ENCODE assay signal across 17 cellular contexts in the genomic region with DNA sequence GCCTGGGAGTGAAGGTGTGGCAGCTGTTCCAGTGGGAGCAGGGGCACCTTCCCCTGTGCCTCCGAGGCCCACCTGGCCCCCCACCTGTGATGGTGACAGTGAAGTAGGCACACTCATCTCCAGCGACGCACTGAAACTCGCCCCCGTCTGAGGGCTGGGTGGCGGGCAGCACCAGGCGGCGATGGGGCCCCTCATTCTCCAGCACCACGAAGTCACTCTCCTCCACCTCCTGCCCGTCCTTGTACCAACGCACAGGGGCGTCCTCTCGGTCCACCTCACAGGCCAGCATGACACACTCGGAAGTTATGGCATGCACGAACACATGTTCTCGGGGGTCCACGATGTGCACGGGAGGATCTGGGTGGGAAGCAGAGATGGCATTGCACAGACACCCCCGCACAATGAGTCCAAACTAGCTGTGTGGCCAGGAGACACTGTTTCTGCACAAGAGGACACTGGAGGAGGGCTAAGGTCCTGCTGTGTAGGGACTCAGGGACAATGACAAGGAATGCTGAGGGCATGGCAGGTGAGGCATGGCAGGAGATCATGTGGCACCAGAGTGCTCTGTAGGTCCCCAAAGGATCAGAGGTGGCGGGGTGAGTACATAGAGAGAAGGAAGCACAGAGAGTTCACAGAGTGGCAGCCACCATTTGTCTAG. TPM values are rescaled to one million over a fixed set of nuclear protein-coding genes. Genes with fewer than 3 reads are reported as not detected.
DNase-seq lines count a peak whose midpoint lies in the region; FAIRE-seq and TF ChIP-seq lines count a peak whose summit lies in the region.
"Had no signal": no experiment of that assay in that cellular context is flagged by ENCODE, and none has a peak within 500 bp of the region (broad histone marks: within the 10 kb centered on the region; RNA-seq: fewer than 3 reads in every experiment).

No MANE protein-coding gene starts in this region.

- 0 out of 2 replicates have a peak, but pooled peaks cover 2% of the 10 kb centered on the region for H3K79me1 ChIP-seq in H1 (ENCODE audit: low read depth, low read length)
- H3K79me1 ChIP-seq in neuronal stem cell (ENCODE audit: low read depth, low read length), result peaks cover 2% of the 10 kb centered on the region

- no peak overlapping the region for H3K56ac ChIP-seq in H1 (replicated peaks; ENCODE audit: insufficient read length, low read depth, low read length)

- H4K91ac ChIP-seq in H1 (replicated peaks; ENCODE audit: insufficient read length, low read length) (peak overlapping the region; percentile 63), neuronal stem cell (ENCODE audit: low read depth, low read length, poor library complexity) (no peak overlapping the region)

- H2BK120ac ChIP-seq in H1 (replicated peaks; ENCODE audit: low read depth, low read length), result no peak overlapping the region
- no peak overlapping the region for H2BK120ac ChIP-seq in neuronal stem cell (ENCODE audit: low read depth, low read length)

- H3K9ac ChIP-seq in H1 (replicated peaks in 1 of 4; ENCODE audit: extremely low read depth in 1 of 4, low read depth in 3 of 4, low read length in 3 of 4), result no peak overlapping the region
- H3K9ac ChIP-seq in neuronal stem cell (ENCODE audit: low read depth, low read length, poor library complexity), result peak overlapping the region; percentile 6

- CTCF ChIA-PET in HEK293 (lab: Yijun Ruan, JAX), result interaction anchor here (0.6 kb wide), 1 partner anchor 117 kb away, joined by 3 read pairs; no protein-coding TSS in a partner anchor
- CTCF ChIA-PET in H1 (lab: Charles Lee; ENCODE audit: partially characterized antibody), result interaction anchor here (1.2 to 19.7 kb wide), 9 partner anchors 13 to 159 kb away, joined by 3 to 293 read pairs (median 51); partner anchors contain the start of genes CHPF, STK11IP and TMEM198
- CTCF ChIA-PET in activated CD4-positive, alpha-beta T cell treated with anti-CD3 and anti-CD28 coated beads, Interleukin-2, amount 10 ng/mL, durations not matched to agents 7 days and 5 days (lab: Charles Lee), result interaction anchor here (0.9 to 1.5 kb wide), 3 partner anchors 22 to 28 kb away, joined by 3 to 4 read pairs (median 3); no protein-coding TSS in a partner anchor

- H3K27me3 ChIP-seq in H1 (replicated peaks in 1 of 4; ENCODE audit: control insufficient read depth in 3 of 4, extremely low read depth in 1 of 4, insufficient read depth in 3 of 4, low read length in 3 of 4) (no peaks in the 10 kb centered on the region), neuronal stem cell (ENCODE audit: control insufficient read depth in 3 of 3, insufficient read depth in 3 of 3, low read depth in 1 of 3, low read length in 3 of 3) (no peaks in the 10 kb centered on the region)

- H3K9me3 ChIP-seq in HEK293 (ENCODE audit: control insufficient read depth, insufficient read depth, low read depth, low read length) (no peaks in the 10 kb centered on the region), H1 (ENCODE audit: insufficient read depth in 2 of 2, low read depth in 1 of 2, low read length in 1 of 2) (peaks cover 0 to 8% of the 10 kb centered on the region in 2 experiments; a peak in 1 of 4 replicates), neuronal stem cell (replicated peaks in 1 of 2; ENCODE audit: control insufficient read depth in 2 of 2, insufficient read depth in 1 of 2, low read depth in 1 of 2, low read length in 2 of 2) (peaks cover 0 to 2% of the 10 kb centered on the region in 2 donors)

- H2AFZ ChIP-seq in H1 (ENCODE audit: low read length) (no peak overlapping the region), neuronal stem cell (ENCODE audit: low read length) (no peak overlapping the region)

- H3K23ac ChIP-seq in H1 (ENCODE audit: insufficient read length) (no peak overlapping the region), neuronal stem cell (ENCODE audit: low read depth, low read length, poor library complexity) (peak overlapping the region; percentile 69)

- TF ChIP-seq RAD21 in H1 (IDR thresholded peaks at IDR 0.05 in 1 of 2, conservative IDR thresholded peaks at IDR 0.05 in 1 of 2; ENCODE audit: low read depth in 2 of 2, low read length in 2 of 2), result no peak

- WGBS in H1 (ENCODE audit: extremely low coverage in 1 of 2, insufficient coverage in 1 of 2, insufficient read length in 1 of 2, insufficient replicate concordance in 2 of 2, low coverage in 1 of 2, low lambda C conversion rate in 2 of 2, missing lambda C conversion rate in 1 of 2), 2 experiments, result 95% methylated on average over 19 of the region's 20 CpGs; no CpG with 5 or more reads in 1 of the 2 experiments
- no CpG with 5 or more reads among the region's 20 CpGs for WGBS in neuronal stem cell (ENCODE audit: extremely low coverage in 2 of 2, insufficient read length in 2 of 2, insufficient replicate concordance in 1 of 2), 2 donors

- H2BK20ac ChIP-seq in H1 (ENCODE audit: low read length), result peak overlapping the region; percentile 100; the same call in 1 of the 2 replicates

- FAIRE-seq in H1 (lab: Jason Lieb, UNC), result no peak

- H3K4me3 Mint-ChIP-seq in activated CD4-positive, alpha-beta T cell treated with anti-CD3 and anti-CD28 coated beads, Interleukin-2, amount 10 ng/mL, durations not matched to agents 7 days and 5 days, result no peak overlapping the region
- H3K4me3 Mint-ChIP-seq: HFFc6 had no signal

- POLR2A ChIA-PET in HEK293 (lab: Yijun Ruan, JAX) (interaction anchor here (1.2 to 3.7 kb wide), 2 partner anchors 11 to 34 kb away, joined by 5 to 25 read pairs; partner anchors contain the start of gene STK11IP), H1 (lab: Charles Lee; ENCODE audit: partially characterized antibody) (interaction anchor here (0.6 to 18.6 kb wide), 8 partner anchors 4 to 82 kb away, joined by 3 to 293 read pairs (median 45); partner anchors contain the start of genes CHPF, INHA, OBSL1 and STK11IP)
- POLR2A ChIA-PET in activated CD4-positive, alpha-beta T cell treated with anti-CD3 and anti-CD28 coated beads, Interleukin-2, amount 10 ng/mL, durations not matched to agents 7 days and 5 days (lab: Charles Lee), result no interaction called here

- H3K79me2 ChIP-seq in H1 (ENCODE audit: control insufficient read depth in 1 of 2, insufficient read depth in 2 of 2, low read length in 2 of 2), result peaks cover 0 to 4% of the 10 kb centered on the region in 2 experiments; a peak in 1 of 4 replicates

- no peaks in the 10 kb centered on the region for H3K23me2 ChIP-seq in H1 (ENCODE audit: low read depth, low read length)

- H3K27me3 Mint-ChIP-seq in activated CD4-positive, alpha-beta T cell treated with anti-CD3 and anti-CD28 coated beads, Interleukin-2, amount 10 ng/mL, durations not matched to agents 7 days and 5 days, result peaks cover 7% of the 10 kb centered on the region

- H2BK5ac ChIP-seq in H1 (ENCODE audit: low read depth, low read length), result peak overlapping the region; percentile 100; the same call in 1 of the 2 replicates
- no peak overlapping the region for H2BK5ac ChIP-seq in neuronal stem cell (ENCODE audit: low read length)

- H3K4me2 ChIP-seq in H1 (ENCODE audit: insufficient read depth in 1 of 2, low read depth in 2 of 2, low read length in 2 of 2) (no peak overlapping the region), neuronal stem cell (ENCODE audit: insufficient read depth, low read length, poor library complexity, severe bottlenecking) (no peak overlapping the region)

- no peak overlapping the region for H3K27ac Mint-ChIP-seq in activated CD4-positive, alpha-beta T cell treated with anti-CD3 and anti-CD28 coated beads, Interleukin-2, amount 10 ng/mL, durations not matched to agents 7 days and 5 days
- H3K27ac Mint-ChIP-seq: HFFc6 had no signal

- H3K36me3 ChIP-seq in HEK293 (ENCODE audit: control insufficient read depth in 2 of 2, insufficient read depth in 1 of 2, low read length in 2 of 2), result peaks cover 13 to 86% of the 10 kb centered on the region in 2 experiments; a peak in 2 of 3 replicates
- peaks cover 0 to 48% (median 11%) of the 10 kb centered on the region in 4 experiments; a peak in 6 of 8 replicates for H3K36me3 ChIP-seq in H1 (ENCODE audit: control insufficient read depth in 2 of 4, insufficient read depth in 4 of 4, low read length in 3 of 4)
- peaks cover 32 to 97% of the 10 kb centered on the region in 2 donors for H3K36me3 ChIP-seq in neuronal stem cell (replicated peaks in 1 of 2; ENCODE audit: control insufficient read depth in 2 of 2, insufficient read depth in 2 of 2, low read length in 2 of 2)

- H3K27ac ChIP-seq in HEK293 (ENCODE audit: extremely low read depth, low read depth, low read length), result no peak overlapping the region
- 0 out of 2 replicates have a peak overlapping the region, but pooled peaks have one; percentile 28 for H3K27ac ChIP-seq in H1 (ENCODE audit: low read depth, low read length)
- no peak overlapping the region for H3K27ac ChIP-seq in neuronal stem cell (replicated peaks; ENCODE audit: low read length)
- H3K27ac ChIP-seq: C4-2B had no signal

- H3K4me1 Mint-ChIP-seq in activated CD4-positive, alpha-beta T cell treated with anti-CD3 and anti-CD28 coated beads, Interleukin-2, amount 10 ng/mL, durations not matched to agents 7 days and 5 days, result no peaks in the 10 kb centered on the region

- H3K14ac ChIP-seq in H1 (ENCODE audit: insufficient read length) (no peak overlapping the region), neuronal stem cell (ENCODE audit: low read length) (no peak overlapping the region)

- H2AK5ac ChIP-seq in H1 (ENCODE audit: low read depth, low read length) (peak overlapping the region; percentile 100), neuronal stem cell (ENCODE audit: low read depth, low read length) (no peak overlapping the region)

- H2BK15ac ChIP-seq in H1 (ENCODE audit: low read length), result peak overlapping the region; percentile 1; the same call in 1 of the 2 replicates
- no peak overlapping the region for H2BK15ac ChIP-seq in neuronal stem cell (ENCODE audit: low read length)

- H2BK12ac ChIP-seq in H1 (ENCODE audit: low read depth, low read length) (peak overlapping the region; percentile 100), neuronal stem cell (ENCODE audit: low read length) (no peak overlapping the region)

- H3K4me1 ChIP-seq in HEK293 (ENCODE audit: control insufficient read depth, insufficient read depth, low read length) (no peaks in the 10 kb centered on the region), H1 (replicated peaks in 1 of 4; ENCODE audit: control insufficient read depth in 3 of 4, insufficient read depth in 4 of 4, low read length in 3 of 4) (peaks cover 6 to 63% (median 52%) of the 10 kb centered on the region in 4 experiments), neuronal stem cell (ENCODE audit: control insufficient read depth in 2 of 2, insufficient read depth in 1 of 2, low read depth in 1 of 2, low read length in 2 of 2) (peaks cover 0 to 10% of the 10 kb centered on the region in 2 donors)

- H3K9me3 Mint-ChIP-seq in activated CD4-positive, alpha-beta T cell treated with anti-CD3 and anti-CD28 coated beads, Interleukin-2, amount 10 ng/mL, durations not matched to agents 7 days and 5 days, result no peaks in the 10 kb centered on the region
- H3K9me3 Mint-ChIP-seq: HFFc6 had no signal

- H3K18ac ChIP-seq in H1 (ENCODE audit: extremely low read depth, low read length), result peak overlapping the region; percentile 34; the same call in 1 of the 2 replicates
- no peak overlapping the region for H3K18ac ChIP-seq in neuronal stem cell (ENCODE audit: low read length)

- H4K8ac ChIP-seq in H1 (ENCODE audit: extremely low read depth, insufficient read depth, low read length) (peak overlapping the region; percentile 73; the same call in 1 of the 2 replicates), neuronal stem cell (ENCODE audit: low read depth, low read length) (peak overlapping the region; percentile 99)

- TF ChIP-seq POLR2A in H1 (IDR thresholded peaks at IDR 0.05; ENCODE audit: control extremely low read depth in 1 of 2, low read depth in 2 of 2, low read length in 2 of 2), result no peak

- H3K4me3 ChIP-seq in HEK293 (ENCODE audit: low read depth, low read length) (no peak overlapping the region), H1 (ENCODE audit: extremely low read depth in 1 of 4, insufficient read depth in 2 of 4, low read depth in 3 of 4, low read length in 4 of 4) (no peak overlapping the region), neuronal stem cell (ENCODE audit: low read length in 2 of 2) (no peak overlapping the region)

- no peak overlapping the region for H4K5ac ChIP-seq in H1 (ENCODE audit: insufficient read length, low read depth, low read length)

- no peaks in the 10 kb centered on the region for H3K36me3 Mint-ChIP-seq in activated CD4-positive, alpha-beta T cell treated with anti-CD3 and anti-CD28 coated beads, Interleukin-2, amount 10 ng/mL, durations not matched to agents 7 days and 5 days (ENCODE audit: low read depth)

- no peak overlapping the region for H3K4ac ChIP-seq in H1 (replicated peaks; ENCODE audit: insufficient read length, low read depth, low read length)
- H3K4ac ChIP-seq in neuronal stem cell (ENCODE audit: low read length), result no peak overlapping the region

- H4K20me1 ChIP-seq in H1 (replicated peaks in 1 of 2; ENCODE audit: control insufficient read depth in 1 of 2, insufficient read depth in 2 of 2, low read length in 2 of 2), result no peaks in the 10 kb centered on the region

- DNase-seq in H1 (ENCODE audit: low read depth in 1 of 2, low spot score in 2 of 2) (no peak), neuronal stem cell (ENCODE audit: low spot score) (no peak)
- DNase-seq in activated CD4-positive, alpha-beta T cell treated with anti-CD3 and anti-CD28 coated beads, Interleukin-2, amount 10 ng/mL, durations not matched to agents 7 days and 5 days, result no peak
- DNase-seq in activated naive CD4-positive, alpha-beta T cell (lab: John Stamatoyannopoulos, UW), result no peak
- no peak for DNase-seq in activated effector memory CD4-positive, alpha-beta T cell treated with Interleukin-2 at 50 U/mL for 16 hours
- DNase-seq: DMS 273 treated with DMSO at 0.1 percent for 48 hours, GF-D8, GOT3, HFFc6, Kasumi-1, MM.1S, NCI-H1092 treated with DMSO at 0.1 percent for 48 hours, NCI-H1694, NCI-H2227 treated with DMSO at 0.1 percent for 48 hours, NCI-H524 treated with DMSO at 0.1 percent for 48 hours had no signal

- no peak for TF ChIP-seq CTCF in HEK293 (tag by site-specific recombination; IDR thresholded peaks at IDR 0.05)
- TF ChIP-seq CTCF in H1 (IDR thresholded peaks at IDR 0.05; ENCODE audit: control extremely low read depth in 1 of 3, insufficient read depth in 1 of 3, low read depth in 1 of 3, low read length in 3 of 3), result no peak

- TF ChIP-seq EP300 in H1 (IDR thresholded peaks at IDR 0.05; ENCODE audit: borderline replicate concordance in 1 of 2, low read depth in 2 of 2, low read length in 2 of 2), result no peak

RNA-seq across cellular contexts. Expression of gene OBSL1, which starts 7.9 kb away (rescaled TPM):
- total RNA-seq in H1 (2021; fragmentation: NEBNext Ultra II Directional; extraction: Animal tissue kit (Norgen Biotek cat#: 25700)), result 127 and 135 TPM in 2 replicates
- 116 and 205 TPM in 2 replicates for polyA plus RNA-seq in H1 (2011; rRNA removed)
- polyA plus RNA-seq in H1 (2011; cell fraction: cytosol; rRNA removed), result 171 TPM
- polyA plus RNA-seq in H1 (2011; cell fraction: nucleus; rRNA removed), result 776 TPM
- polyA plus RNA-seq in H1 (2012, experiment 1 of 2), result 105 to 168 TPM (median 164 TPM) in 4 replicates
- 108 TPM for polyA plus RNA-seq in H1 (2012, experiment 2 of 2)
- 76.8 TPM for polyA plus RNA-seq in H1 (2013, experiment 1 of 2)
- polyA plus RNA-seq in H1 (2013, experiment 2 of 2), result 67.6 TPM
- polyA minus RNA-seq in H1 (2011; rRNA and poly(A)+ RNA removed), result 64.9 and 94.5 TPM in 2 replicates
- 91.4 TPM for polyA minus RNA-seq in H1 (2011; cell fraction: cytosol; rRNA and poly(A)+ RNA removed)
- polyA minus RNA-seq in H1 (2011; cell fraction: nucleus; rRNA and poly(A)+ RNA removed), result 160 TPM
- 40.6 TPM for polyA plus RNA-seq in neuronal stem cell (2013, experiment 1 of 2)
- 41.4 TPM for polyA plus RNA-seq in neuronal stem cell (2013, experiment 2 of 2)
- not detected for total RNA-seq in activated CD4-positive, alpha-beta T cell treated with anti-CD3 and anti-CD28 coated beads, Interleukin-2, amount 10 ng/mL, durations not matched to agents 7 days and 5 days

RNA-seq across cellular contexts. Expression of gene INHA, which starts 8.7 kb away (rescaled TPM):
- 0.65 and 0.73 TPM in 2 replicates for total RNA-seq in H1 (2021; fragmentation: NEBNext Ultra II Directional; extraction: Animal tissue kit (Norgen Biotek cat#: 25700))
- 2.7 and 4.3 TPM in 2 replicates for polyA plus RNA-seq in H1 (2011; rRNA removed)
- 3.2 TPM for polyA plus RNA-seq in H1 (2011; cell fraction: cytosol; rRNA removed)
- 11.1 TPM for polyA plus RNA-seq in H1 (2011; cell fraction: nucleus; rRNA removed)
- 0.77 to 3.2 TPM (median 2.1 TPM) in 4 replicates for polyA plus RNA-seq in H1 (2012, experiment 1 of 2)
- 0.54 TPM for polyA plus RNA-seq in H1 (2012, experiment 2 of 2)
- 0.61 TPM for polyA plus RNA-seq in H1 (2013, experiment 1 of 2)
- polyA plus RNA-seq in H1 (2013, experiment 2 of 2), result 0.57 TPM
- polyA minus RNA-seq in H1 (2011; rRNA and poly(A)+ RNA removed), result 0.22 and 0.41 TPM in 2 replicates
- not detected for polyA minus RNA-seq in H1 (2011; cell fraction: cytosol; rRNA and poly(A)+ RNA removed)
- 1.1 TPM for polyA minus RNA-seq in H1 (2011; cell fraction: nucleus; rRNA and poly(A)+ RNA removed)
- polyA plus RNA-seq in neuronal stem cell (2013, experiment 1 of 2), result 0.50 TPM
- polyA plus RNA-seq in neuronal stem cell (2013, experiment 2 of 2), result 0.35 TPM
- total RNA-seq in activated CD4-positive, alpha-beta T cell treated with anti-CD3 and anti-CD28 coated beads, Interleukin-2, amount 10 ng/mL, durations not matched to agents 7 days and 5 days, result not detected

RNA-seq across cellular contexts. Expression of gene TMEM198, which starts 19.6 kb away (rescaled TPM):
- total RNA-seq in H1 (2021; fragmentation: NEBNext Ultra II Directional; extraction: Animal tissue kit (Norgen Biotek cat#: 25700)), result 10.2 and 11.0 TPM in 2 replicates
- 10.4 and 15.4 TPM in 2 replicates for polyA plus RNA-seq in H1 (2011; rRNA removed)
- 10.0 TPM for polyA plus RNA-seq in H1 (2011; cell fraction: cytosol; rRNA removed)
- polyA plus RNA-seq in H1 (2011; cell fraction: nucleus; rRNA removed), result 19.0 TPM
- 7.6 to 11.7 TPM (median 9.4 TPM) in 4 replicates for polyA plus RNA-seq in H1 (2012, experiment 1 of 2)
- 13.6 TPM for polyA plus RNA-seq in H1 (2012, experiment 2 of 2)
- polyA plus RNA-seq in H1 (2013, experiment 1 of 2), result 8.4 TPM
- 8.2 TPM for polyA plus RNA-seq in H1 (2013, experiment 2 of 2)
- 4.3 and 6.1 TPM in 2 replicates for polyA minus RNA-seq in H1 (2011; rRNA and poly(A)+ RNA removed)
- polyA minus RNA-seq in H1 (2011; cell fraction: cytosol; rRNA and poly(A)+ RNA removed), result 7.5 TPM
- polyA minus RNA-seq in H1 (2011; cell fraction: nucleus; rRNA and poly(A)+ RNA removed), result 5.6 TPM
- polyA plus RNA-seq in neuronal stem cell (2013, experiment 1 of 2), result 2.7 TPM
- polyA plus RNA-seq in neuronal stem cell (2013, experiment 2 of 2), result 1.8 TPM
- total RNA-seq in activated CD4-positive, alpha-beta T cell treated with anti-CD3 and anti-CD28 coated beads, Interleukin-2, amount 10 ng/mL, durations not matched to agents 7 days and 5 days, result under 1 TPM; 0.44 to 0.69 TPM

RNA-seq across cellular contexts. Expression of gene CHPF, which starts 19.8 kb away (rescaled TPM):
- total RNA-seq in H1 (2021; fragmentation: NEBNext Ultra II Directional; extraction: Animal tissue kit (Norgen Biotek cat#: 25700)), result 62.9 and 68.1 TPM in 2 replicates
- 67.3 and 103 TPM in 2 replicates for polyA plus RNA-seq in H1 (2011; rRNA removed)
- 61.7 TPM for polyA plus RNA-seq in H1 (2011; cell fraction: cytosol; rRNA removed)
- 76.8 TPM for polyA plus RNA-seq in H1 (2011; cell fraction: nucleus; rRNA removed)
- 33.7 to 59.5 TPM (median 55.7 TPM) in 4 replicates for polyA plus RNA-seq in H1 (2012, experiment 1 of 2)
- polyA plus RNA-seq in H1 (2012, experiment 2 of 2), result 62.7 TPM
- polyA plus RNA-seq in H1 (2013, experiment 1 of 2), result 107 TPM
- 107 TPM for polyA plus RNA-seq in H1 (2013, experiment 2 of 2)
- 17.3 and 20.9 TPM in 2 replicates for polyA minus RNA-seq in H1 (2011; rRNA and poly(A)+ RNA removed)
- polyA minus RNA-seq in H1 (2011; cell fraction: cytosol; rRNA and poly(A)+ RNA removed), result 62.2 TPM
- polyA minus RNA-seq in H1 (2011; cell fraction: nucleus; rRNA and poly(A)+ RNA removed), result 38.8 TPM
- 12.6 TPM for polyA plus RNA-seq in neuronal stem cell (2013, experiment 1 of 2)
- polyA plus RNA-seq in neuronal stem cell (2013, experiment 2 of 2), result 12.8 TPM
- 1 to 10 TPM; 6.4 to 7.8 TPM for total RNA-seq in activated CD4-positive, alpha-beta T cell treated with anti-CD3 and anti-CD28 coated beads, Interleukin-2, amount 10 ng/mL, durations not matched to agents 7 days and 5 days

RNA-seq across cellular contexts. Expression of gene STK11IP, which starts 34.3 kb away (rescaled TPM):
- total RNA-seq in H1 (2021; fragmentation: NEBNext Ultra II Directional; extraction: Animal tissue kit (Norgen Biotek cat#: 25700)), result 24.1 and 29.6 TPM in 2 replicates
- polyA plus RNA-seq in H1 (2011; rRNA removed), result 18.5 and 26.5 TPM in 2 replicates
- 15.8 TPM for polyA plus RNA-seq in H1 (2011; cell fraction: cytosol; rRNA removed)
- polyA plus RNA-seq in H1 (2011; cell fraction: nucleus; rRNA removed), result 164 TPM
- 17.0 to 28.8 TPM (median 24.2 TPM) in 4 replicates for polyA plus RNA-seq in H1 (2012, experiment 1 of 2)
- 20.6 TPM for polyA plus RNA-seq in H1 (2012, experiment 2 of 2)
- 15.3 TPM for polyA plus RNA-seq in H1 (2013, experiment 1 of 2)
- 13.6 TPM for polyA plus RNA-seq in H1 (2013, experiment 2 of 2)
- 24.4 and 24.9 TPM in 2 replicates for polyA minus RNA-seq in H1 (2011; rRNA and poly(A)+ RNA removed)
- polyA minus RNA-seq in H1 (2011; cell fraction: cytosol; rRNA and poly(A)+ RNA removed), result 20.9 TPM
- 35.4 TPM for polyA minus RNA-seq in H1 (2011; cell fraction: nucleus; rRNA and poly(A)+ RNA removed)
- 12.9 TPM for polyA plus RNA-seq in neuronal stem cell (2013, experiment 1 of 2)
- 12.0 TPM for polyA plus RNA-seq in neuronal stem cell (2013, experiment 2 of 2)
- total RNA-seq in activated CD4-positive, alpha-beta T cell treated with anti-CD3 and anti-CD28 coated beads, Interleukin-2, amount 10 ng/mL, durations not matched to agents 7 days and 5 days, result 10 to 100 TPM; 35.3 to 40.3 TPM

Comparison
In these comparisons a context has a peak if more than half of its experiments do, and no peak if none do; other contexts are left out.
1. RNA of gene OBSL1, which starts 7.9 kb away (total RNA-seq): 127 to 135 TPM in H1; not detected in activated CD4-positive, alpha-beta T cell treated with anti-CD3 and anti-CD28 coated beads, Interleukin-2, amount 10 ng/mL, durations not matched to agents 7 days and 5 days; every median in the first group is over 100 times any median in the second.